In genomic region chr19:45608948-45609347, GRCh38 we compare ENCODE assay signal across 26 cellular contexts. TPM values are rescaled to one million over a fixed set of nuclear protein-coding genes. Genes with fewer than 3 reads are reported as not detected.
DNase-seq lines count a peak whose midpoint lies in the region; ATAC-seq, FAIRE-seq and TF ChIP-seq lines count a peak whose summit lies in the region.
"Had no signal": no experiment of that assay in that cellular context is flagged by ENCODE, and none has a peak within 500 bp of the region (broad histone marks: within the 10 kb centered on the region; RNA-seq: fewer than 3 reads in every experiment).

No MANE protein-coding gene starts in this region.

- H2AFZ ChIP-seq in endothelial cell of umbilical vein (ENCODE audit: low read depth, low read length), result no peak overlapping the region

- peak; percentile 21 for FAIRE-seq in endothelial cell of umbilical vein (lab: Jason Lieb, UNC)
- FAIRE-seq: G401.6, GM12892, RCC 7860 had no signal

- no peaks in the 10 kb centered on the region for H3K27me3 ChIP-seq in endothelial cell of umbilical vein (ENCODE audit: control insufficient read depth in 2 of 2, insufficient read depth in 2 of 2, low read length in 2 of 2)
- H3K27me3 ChIP-seq: SJCRH30 had no signal

- H3K9me3 ChIP-seq in endothelial cell of umbilical vein (replicated peaks; ENCODE audit: control insufficient read depth, insufficient read depth, low read length), result no peaks in the 10 kb centered on the region
- H3K9me3 ChIP-seq: SJCRH30 had no signal

- H4K20me1 ChIP-seq in endothelial cell of umbilical vein (replicated peaks; ENCODE audit: control insufficient read depth, extremely low read depth, insufficient read depth, low read length), result no peaks in the 10 kb centered on the region

- no peak overlapping the region for H3K27ac ChIP-seq in endothelial cell of umbilical vein (ENCODE audit: insufficient read depth, low read depth, low read length)
- H3K27ac ChIP-seq: 22Rv1, SJCRH30 had no signal

- CTCF ChIA-PET in endothelial cell of umbilical vein (lab: Charles Lee), result interaction anchor here (1.0 kb wide), 1 partner anchor 33 kb away, joined by 3 read pairs; no protein-coding TSS in a partner anchor

- intact Hi-C loops in natural killer cell (cut with micrococcal nuclease) (loop anchor here (5.0 kb wide), 1 partner anchor 73 kb away; no protein-coding TSS in a partner anchor), endothelial cell of umbilical vein (cut with micrococcal nuclease) (no loop called here)

- no TSS peak for BruUV-seq in endothelial cell of umbilical vein (replicated peaks; lab: Mats Ljungman, UMichigan)

- no peak overlapping the region for H3K4me3 ChIP-seq in endothelial cell of umbilical vein (replicated peaks in 1 of 3; ENCODE audit: insufficient read depth in 1 of 3, low read depth in 1 of 3, low read length in 3 of 3)
- H3K4me3 ChIP-seq: SJCRH30 had no signal

- TF ChIP-seq POLR2A in endothelial cell of umbilical vein (IDR thresholded peaks at IDR 0.05; ENCODE audit: low read depth, low read length), result no peak

- H3K27me3 Mint-ChIP-seq in T-helper 1 cell treated with Interleukin-12 subunit alpha and Interleukin-12 subunit beta and Interleukin-4 antibody, amounts not matched to agents 30 μg/mL and 1 μg/mL, for 36 hours (ENCODE audit: low read depth), result no peaks in the 10 kb centered on the region
- H3K27me3 Mint-ChIP-seq in natural killer cell (ENCODE audit: low read depth in 2 of 2), result no peaks in the 10 kb centered on the region
- H3K27me3 Mint-ChIP-seq in natural killer cell treated with Interleukin-12 subunit alpha and Interleukin-12 subunit beta and Interleukin-15 and Interleukin-18, amount 100 ng/mL, for 72 hours, result no peaks in the 10 kb centered on the region

- H3K9me1 ChIP-seq in endothelial cell of umbilical vein (replicated peaks; ENCODE audit: control insufficient read depth, extremely low read depth, insufficient read depth, low read length), result no peaks in the 10 kb centered on the region

- H3K4me3 Mint-ChIP-seq in T-helper 1 cell treated with Interleukin-12 subunit alpha and Interleukin-12 subunit beta and Interleukin-4 antibody, amounts not matched to agents 30 μg/mL and 1 μg/mL, for 36 hours, result no peak overlapping the region
- H3K4me3 Mint-ChIP-seq in natural killer cell, result no peak overlapping the region
- no peak overlapping the region for H3K4me3 Mint-ChIP-seq in natural killer cell treated with Interleukin-12 subunit alpha and Interleukin-12 subunit beta and Interleukin-15 and Interleukin-18, amount 100 ng/mL, for 72 hours
- H3K4me3 Mint-ChIP-seq: CD8-positive, alpha-beta T cell had no signal

- peaks cover 10% of the 10 kb centered on the region for H3K4me1 Mint-ChIP-seq in T-helper 1 cell treated with Interleukin-12 subunit alpha and Interleukin-12 subunit beta and Interleukin-4 antibody, amounts not matched to agents 30 μg/mL and 1 μg/mL, for 36 hours (ENCODE audit: low read depth)
- peaks cover 2 to 13% of the 10 kb centered on the region in 2 donors for H3K4me1 Mint-ChIP-seq in natural killer cell
- peaks cover 4 to 22% of the 10 kb centered on the region in 2 donors for H3K4me1 Mint-ChIP-seq in natural killer cell treated with Interleukin-12 subunit alpha and Interleukin-12 subunit beta and Interleukin-15 and Interleukin-18, amount 100 ng/mL, for 72 hours (ENCODE audit: low read depth in 2 of 2)

- dilution Hi-C loops in endothelial cell of umbilical vein (cut with MboI; ENCODE audit: extremely low pct_ligation_motif_present, low sequenced_read_pairs), result no loop called here

- H3K79me2 ChIP-seq in endothelial cell of umbilical vein (ENCODE audit: control insufficient read depth, insufficient read depth, low read length), result no peaks in the 10 kb centered on the region

- ATAC-seq in natural killer cell (no peak), GM21737 (IDR thresholded peaks at IDR 0.05; ENCODE audit: unreplicated experiment) (no peak), HG02973 (IDR thresholded peaks at IDR 0.05; ENCODE audit: unreplicated experiment) (no peak)
- no peak for ATAC-seq in natural killer cell treated with Interleukin-12 subunit alpha and Interleukin-12 subunit beta and Interleukin-15 and Interleukin-18, amount 100 ng/mL, for 72 hours
- ATAC-seq: CD8-positive, alpha-beta T cell had no signal

- peaks cover 6% of the 10 kb centered on the region for H3K9me3 Mint-ChIP-seq in T-helper 1 cell treated with Interleukin-12 subunit alpha and Interleukin-12 subunit beta and Interleukin-4 antibody, amounts not matched to agents 30 μg/mL and 1 μg/mL, for 36 hours
- no peaks in the 10 kb centered on the region for H3K9me3 Mint-ChIP-seq in natural killer cell
- no peaks in the 10 kb centered on the region for H3K9me3 Mint-ChIP-seq in natural killer cell treated with Interleukin-12 subunit alpha and Interleukin-12 subunit beta and Interleukin-15 and Interleukin-18, amount 100 ng/mL, for 72 hours

- no peak overlapping the region for H3K4me2 ChIP-seq in endothelial cell of umbilical vein (ENCODE audit: insufficient read depth, low read length)

- H3K9ac ChIP-seq in endothelial cell of umbilical vein (replicated peaks; ENCODE audit: extremely low read depth, insufficient read depth, low read length), result no peak overlapping the region

- peaks cover 13% of the 10 kb centered on the region for H3K4me1 ChIP-seq in endothelial cell of umbilical vein (ENCODE audit: control insufficient read depth, extremely low read depth, insufficient read depth, low read length)
- H3K4me1 ChIP-seq: SJCRH30 had no signal

- POLR2A ChIA-PET in endothelial cell of umbilical vein (lab: Charles Lee), result no interaction called here

- TF ChIP-seq CTCF in natural killer cell (IDR thresholded peaks at IDR 0.05), result no peak
- TF ChIP-seq CTCF in endothelial cell of umbilical vein (IDR thresholded peaks at IDR 0.05; ENCODE audit: extremely low read depth in 1 of 2, insufficient read depth in 1 of 2, low read depth in 1 of 2, low read length in 2 of 2), result no peak

- H3K27ac Mint-ChIP-seq in T-helper 1 cell treated with Interleukin-12 subunit alpha and Interleukin-12 subunit beta and Interleukin-4 antibody, amounts not matched to agents 30 μg/mL and 1 μg/mL, for 36 hours, result peak overlapping the region; percentile 50
- H3K27ac Mint-ChIP-seq in natural killer cell, result peak overlapping the region; percentile 35 to 77
- peak overlapping the region in 1 of 2 donors; percentile 18 for H3K27ac Mint-ChIP-seq in natural killer cell treated with Interleukin-12 subunit alpha and Interleukin-12 subunit beta and Interleukin-15 and Interleukin-18, amount 100 ng/mL, for 72 hours
- H3K27ac Mint-ChIP-seq: CD8-positive, alpha-beta T cell had no signal

- DNase-seq in T-helper 1 cell (no peak), natural killer cell (no peak), endothelial cell of umbilical vein (ENCODE audit: low read depth, low spot score) (no peak), DMS114 treated with DMSO at 0.1 percent for 48 hours (lab: John Stamatoyannopoulos, UW; ENCODE audit: unreplicated experiment) (no peak)
- no peak for DNase-seq in natural killer cell treated with Interleukin-12 subunit alpha and Interleukin-12 subunit beta and Interleukin-15 and Interleukin-18, amount 100 ng/mL, for 72 hours (ENCODE audit: low spot score)
- DNase-seq: AML-193; C1 segment of cervical spinal cord; CD8-positive, alpha-beta T cell; MM.1S; NCI-H1048; NCI-H1417 treated with DMSO at 0.1 percent for 48 hours; NCI-H187; NCI-H446 treated with DMSO at 0.1 percent for 48 hours; NCI-H526 treated with DMSO at 0.1 percent for 48 hours; OCI-M1; SJCRH30 had no signal

- peaks cover 0 to 6% of the 10 kb centered on the region in 2 experiments for H3K36me3 ChIP-seq in endothelial cell of umbilical vein (ENCODE audit: control insufficient read depth in 2 of 2, extremely low read depth in 1 of 2, insufficient read depth in 2 of 2, low read length in 2 of 2)
- H3K36me3 ChIP-seq: SJCRH30 had no signal

- peaks cover 32% of the 10 kb centered on the region for H3K36me3 Mint-ChIP-seq in T-helper 1 cell treated with Interleukin-12 subunit alpha and Interleukin-12 subunit beta and Interleukin-4 antibody, amounts not matched to agents 30 μg/mL and 1 μg/mL, for 36 hours (ENCODE audit: low read depth)
- H3K36me3 Mint-ChIP-seq in natural killer cell, result peaks cover 13% of the 10 kb centered on the region
- peaks cover 15% of the 10 kb centered on the region for H3K36me3 Mint-ChIP-seq in natural killer cell treated with Interleukin-12 subunit alpha and Interleukin-12 subunit beta and Interleukin-15 and Interleukin-18, amount 100 ng/mL, for 72 hours

RNA-seq across cellular contexts. Expression of gene GPR4, which starts 6.9 kb away (rescaled TPM):
- total RNA-seq in natural killer cell (under 1 TPM in 2 of 3 donors, not detected in 1; 0.12 to 0.13 TPM), endothelial cell of umbilical vein (26.7 and 30.3 TPM in 2 replicates)
- under 1 TPM in 1 of 2 donors, not detected in 1; 0.24 TPM for total RNA-seq in natural killer cell treated with Interleukin-12 subunit alpha and Interleukin-12 subunit beta and Interleukin-15 and Interleukin-18, amount 100 ng/mL, for 72 hours
- polyA plus RNA-seq in endothelial cell of umbilical vein, result 13.4 and 17.9 TPM in 2 replicates
- 9.8 and 13.2 TPM in 2 replicates for polyA plus RNA-seq in endothelial cell of umbilical vein (2011; cell fraction: cytosol; rRNA removed)
- 6.1 and 14.3 TPM in 2 replicates for polyA plus RNA-seq in endothelial cell of umbilical vein (2011; cell fraction: nucleus; rRNA removed)
- polyA plus RNA-seq in endothelial cell of umbilical vein (2012), result 13.1 and 37.5 TPM in 2 replicates
- 5.6 and 6.7 TPM in 2 replicates for polyA minus RNA-seq in endothelial cell of umbilical vein
- not detected for polyA minus RNA-seq in endothelial cell of umbilical vein (2011; cell fraction: cytosol; rRNA and poly(A)+ RNA removed)
- polyA minus RNA-seq in endothelial cell of umbilical vein (2011; cell fraction: nucleus; rRNA and poly(A)+ RNA removed), result 3.5 and 6.2 TPM in 2 replicates
- total RNA-seq: CD8-positive, alpha-beta T cell; Daoy; H4 had no signal
- polyA plus RNA-seq: AG04450 had no signal

RNA-seq across cellular contexts. Expression of gene OPA3, which starts 24.3 kb away (rescaled TPM):
- 10 to 100 TPM in 1 of 3 donors, 1 to 10 TPM in 2; 8.2 to 10.4 (median 9.0) TPM for total RNA-seq in natural killer cell
- total RNA-seq in natural killer cell treated with Interleukin-12 subunit alpha and Interleukin-12 subunit beta and Interleukin-15 and Interleukin-18, amount 100 ng/mL, for 72 hours, result 10 to 100 TPM; 17.0 to 17.5 TPM
- 13.8 and 15.4 TPM in 2 replicates for total RNA-seq in endothelial cell of umbilical vein
- polyA plus RNA-seq in endothelial cell of umbilical vein, result 16.0 and 17.1 TPM in 2 replicates
- 14.5 and 14.6 TPM in 2 replicates for polyA plus RNA-seq in endothelial cell of umbilical vein (2011; cell fraction: cytosol; rRNA removed)
- 8.3 and 8.4 TPM in 2 replicates for polyA plus RNA-seq in endothelial cell of umbilical vein (2011; cell fraction: nucleus; rRNA removed)
- 7.5 and 9.7 TPM in 2 replicates for polyA plus RNA-seq in endothelial cell of umbilical vein (2012)
- 15.8 and 23.6 TPM in 2 replicates for polyA minus RNA-seq in endothelial cell of umbilical vein
- polyA minus RNA-seq in endothelial cell of umbilical vein (2011; cell fraction: cytosol; rRNA and poly(A)+ RNA removed), result 3.9 TPM
- 6.0 and 8.0 TPM in 2 replicates for polyA minus RNA-seq in endothelial cell of umbilical vein (2011; cell fraction: nucleus; rRNA and poly(A)+ RNA removed)

RNA-seq across cellular contexts. Expression of gene EML2, which starts 30.2 kb away (rescaled TPM):
- total RNA-seq in natural killer cell, result 100 to 1,000 TPM; 112 to 136 (median 117) TPM
- total RNA-seq in natural killer cell treated with Interleukin-12 subunit alpha and Interleukin-12 subunit beta and Interleukin-15 and Interleukin-18, amount 100 ng/mL, for 72 hours, result 100 to 1,000 TPM; 232 to 255 TPM
- total RNA-seq in endothelial cell of umbilical vein, result 27.4 and 28.9 TPM in 2 replicates
- polyA plus RNA-seq in endothelial cell of umbilical vein, result 23.3 and 23.8 TPM in 2 replicates
- 13.7 and 15.6 TPM in 2 replicates for polyA plus RNA-seq in endothelial cell of umbilical vein (2011; cell fraction: cytosol; rRNA removed)
- 88.8 and 100 TPM in 2 replicates for polyA plus RNA-seq in endothelial cell of umbilical vein (2011; cell fraction: nucleus; rRNA removed)
- polyA plus RNA-seq in endothelial cell of umbilical vein (2012), result 17.1 and 22.3 TPM in 2 replicates
- 22.2 and 38.8 TPM in 2 replicates for polyA minus RNA-seq in endothelial cell of umbilical vein
- 28.3 TPM for polyA minus RNA-seq in endothelial cell of umbilical vein (2011; cell fraction: cytosol; rRNA and poly(A)+ RNA removed)
- 18.9 and 24.5 TPM in 2 replicates for polyA minus RNA-seq in endothelial cell of umbilical vein (2011; cell fraction: nucleus; rRNA and poly(A)+ RNA removed)

RNA-seq across cellular contexts. Expression of gene GIPR, which starts 59.1 kb away (rescaled TPM):
- total RNA-seq in natural killer cell (10 to 100 TPM; 20.7 to 24.5 (median 21.5) TPM), endothelial cell of umbilical vein (not detected in 2 replicates)
- 10 to 100 TPM; 29.0 to 74.0 TPM for total RNA-seq in natural killer cell treated with Interleukin-12 subunit alpha and Interleukin-12 subunit beta and Interleukin-15 and Interleukin-18, amount 100 ng/mL, for 72 hours
- not detected in 2 replicates for polyA plus RNA-seq in endothelial cell of umbilical vein
- not detected in 2 replicates for polyA plus RNA-seq in endothelial cell of umbilical vein (2011; cell fraction: cytosol; rRNA removed)
- 0.04 and 0.07 TPM in 2 replicates for polyA plus RNA-seq in endothelial cell of umbilical vein (2011; cell fraction: nucleus; rRNA removed)
- not detected in 2 replicates for polyA plus RNA-seq in endothelial cell of umbilical vein (2012)
- polyA minus RNA-seq in endothelial cell of umbilical vein, result 0.12 and 1.9 TPM in 2 replicates
- polyA minus RNA-seq in endothelial cell of umbilical vein (2011; cell fraction: cytosol; rRNA and poly(A)+ RNA removed), result not detected
- polyA minus RNA-seq in endothelial cell of umbilical vein (2011; cell fraction: nucleus; rRNA and poly(A)+ RNA removed), result 0.19 TPM in 1 of 2 replicates, not detected in the other
- total RNA-seq: Daoy, H4 had no signal

Comparison
In these comparisons a context has a peak if more than half of its experiments do, and no peak if none do; other contexts are left out.
1. RNA of gene GPR4, which starts 6.9 kb away (total RNA-seq): 26.7 to 30.3 TPM in endothelial cell of umbilical vein; 0.24 TPM in natural killer cell treated with Interleukin-12 subunit alpha and Interleukin-12 subunit beta and Interleukin-15 and Interleukin-18, amount 100 ng/mL, for 72 hours and 0.12 to 0.13 TPM in natural killer cell; every median in the first group is over 10 times any median in the second.